ENCODE assay signal across 1 cellular context in genomic region chr2:24077535-24077877, GRCh38.
TF ChIP-seq lines count a peak whose summit lies in the region.

No MANE protein-coding gene starts in this region.

TF ChIP-seq in SK-N-SH, 30 proteins besides CTCF, POLR2A, EP300 and RAD21 (continued from another document):
- TF ChIP-seq FOSL2 (IDR thresholded peaks at IDR 0.05; ENCODE audit: borderline replicate concordance, low read depth) = no peak
- TF ChIP-seq USF1 (IDR thresholded peaks at IDR 0.05; ENCODE audit: borderline replicate concordance, low read depth) = no peak
- TF ChIP-seq SMC3 (IDR thresholded peaks at IDR 0.05; ENCODE audit: low read depth, low read length) = no peak
- no peak for TF ChIP-seq TEAD4 (IDR thresholded peaks at IDR 0.05; ENCODE audit: borderline replicate concordance, insufficient read depth)
- TF ChIP-seq REST (IDR thresholded peaks at IDR 0.05; ENCODE audit: low read depth, low read length) = no peak
- no peak for TF ChIP-seq JUND (IDR thresholded peaks at IDR 0.05)
- TF ChIP-seq MAX (IDR thresholded peaks at IDR 0.05; ENCODE audit: low read depth) = no peak
- TF ChIP-seq TCF12 (IDR thresholded peaks at IDR 0.05) = no peak
- TF ChIP-seq FOXM1 (IDR thresholded peaks at IDR 0.05; ENCODE audit: low read depth) = no peak
- no peak for TF ChIP-seq RXRA (IDR thresholded peaks at IDR 0.05; ENCODE audit: borderline replicate concordance, low read depth)
- no peak for TF ChIP-seq PBX3 (IDR thresholded peaks at IDR 0.05)
- TF ChIP-seq FOXJ3 (CRISPR knock-in tag; IDR thresholded peaks at IDR 0.05) = no peak
- TF ChIP-seq GABPA (IDR thresholded peaks at IDR 0.05; ENCODE audit: low read depth) = no peak
